ENCODE assay signal across 1 cellular context in genomic region chr9:4662108-4662988, GRCh38.
TF ChIP-seq lines count a peak whose summit lies in the region.

TSS of gene PLPP6 (plus strand) at chr9:4662294. CDS start at chr9:4662376, 82 bp downstream.

TF ChIP-seq in K562, 482 proteins besides CTCF, POLR2A, EP300 and RAD21 (continued from another document and continues in another):
- TF ChIP-seq ZNF449 (CRISPR knock-in tag; IDR thresholded peaks at IDR 0.05) (no peak), RBFOX2 (IDR thresholded peaks at IDR 0.05; ENCODE audit: low read depth, low read length) (peak; percentile 81), MITF (IDR thresholded peaks at IDR 0.05) (no peak), EGR1 (conservative IDR thresholded peaks at IDR 0.05) (peak; percentile 59), ETV5 (CRISPR knock-in tag; IDR thresholded peaks at IDR 0.05; ENCODE audit: low read depth) (no peak), HNRNPL (IDR thresholded peaks at IDR 0.05; ENCODE audit: low read depth, low read length) (0 out of 2 replicates have a peak, but pooled peaks have one; percentile 51), RCOR1 (IDR thresholded peaks at IDR 0.05; ENCODE audit: borderline replicate concordance in 1 of 2, low read depth in 2 of 2, low read length in 2 of 2) (peak in 1 of 2 experiments; percentile 69; a peak in 2 of 4 replicates), HNRNPUL1 (IDR thresholded peaks at IDR 0.05; ENCODE audit: low read length) (no peak), ELK3 (CRISPR knock-in tag; IDR thresholded peaks at IDR 0.05) (no peak), ZNF707 (CRISPR knock-in tag; conservative IDR thresholded peaks at IDR 0.05) (no peak), ZNF655 (CRISPR knock-in tag; IDR thresholded peaks at IDR 0.05) (no peak), ATF2 (CRISPR knock-in tag; IDR thresholded peaks at IDR 0.05) (no peak), ZNF143 (CRISPR knock-in tag; IDR thresholded peaks at IDR 0.05) (no peak), BCL6 (CRISPR knock-in tag; IDR thresholded peaks at IDR 0.05) (no peak), TFE3 (CRISPR knock-in tag; IDR thresholded peaks at IDR 0.05) (no peak), NEUROD1 (IDR thresholded peaks at IDR 0.05; ENCODE audit: borderline replicate concordance, low read depth, low read length, partially characterized antibody) (no peak), ZNF445 (CRISPR knock-in tag; IDR thresholded peaks at IDR 0.05; ENCODE audit: low read depth) (no peak), ZNF3 (CRISPR knock-in tag; IDR thresholded peaks at IDR 0.05) (no peak), PHB (CRISPR knock-in tag; IDR thresholded peaks at IDR 0.05) (no peak), ASH1L (IDR thresholded peaks at IDR 0.05; ENCODE audit: borderline replicate concordance, low read depth, partially characterized antibody) (no peak), MCM5 (IDR thresholded peaks at IDR 0.05; ENCODE audit: low read depth) (no peak), TEAD1 (CRISPR knock-in tag; IDR thresholded peaks at IDR 0.05) (peak; percentile 54 to 55; a peak in 1 of 4 replicates), HDAC2 (IDR thresholded peaks at IDR 0.05) (no peak), NCOA6 (IDR thresholded peaks at IDR 0.05) (no peak), ZKSCAN1 (IDR thresholded peaks at IDR 0.05; ENCODE audit: low read depth, low read length) (peak; percentile 1; the same call in 1 of the 2 replicates), RB1 (IDR thresholded peaks at IDR 0.05; ENCODE audit: low read depth) (peak; percentile 62; the same call in 1 of the 2 replicates), TSC22D4 (tag; IDR thresholded peaks at IDR 0.05) (no peak), ZNF140 (CRISPR knock-in tag; IDR thresholded peaks at IDR 0.05) (no peak), TCF7L2 (IDR thresholded peaks at IDR 0.05; ENCODE audit: low read depth, low read length) (no peak), SETDB1 (IDR thresholded peaks at IDR 0.05; ENCODE audit: low read length) (no peak), DACH1 (IDR thresholded peaks at IDR 0.05; ENCODE audit: partially characterized antibody) (no peak), GABPB2 (CRISPR knock-in tag; conservative IDR thresholded peaks at IDR 0.05) (no peak), SRSF3 (IDR thresholded peaks at IDR 0.05; ENCODE audit: insufficient read depth, low read length) (no peak), ZBTB7A (IDR thresholded peaks at IDR 0.05; ENCODE audit: borderline replicate concordance, control insufficient read depth, low read depth, low read length) (no peak), SP1 (CRISPR knock-in tag; IDR thresholded peaks at IDR 0.05) (peak; percentile 45), ARID4B (CRISPR knock-in tag; IDR thresholded peaks at IDR 0.05) (peak; percentile 49)
- TF ChIP-seq, protein P1, sequence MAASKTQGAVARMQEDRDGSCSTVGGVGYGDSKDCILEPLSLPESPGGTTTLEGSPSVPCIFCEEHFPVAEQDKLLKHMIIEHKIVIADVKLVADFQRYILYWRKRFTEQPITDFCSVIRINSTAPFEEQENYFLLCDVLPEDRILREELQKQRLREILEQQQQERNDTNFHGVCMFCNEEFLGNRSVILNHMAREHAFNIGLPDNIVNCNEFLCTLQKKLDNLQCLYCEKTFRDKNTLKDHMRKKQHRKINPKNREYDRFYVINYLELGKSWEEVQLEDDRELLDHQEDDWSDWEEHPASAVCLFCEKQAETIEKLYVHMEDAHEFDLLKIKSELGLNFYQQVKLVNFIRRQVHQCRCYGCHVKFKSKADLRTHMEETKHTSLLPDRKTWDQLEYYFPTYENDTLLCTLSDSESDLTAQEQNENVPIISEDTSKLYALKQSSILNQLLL (CRISPR knock-in tag; IDR thresholded peaks at IDR 0.05; ENCODE audit: borderline replicate concordance), result no peak
- TF ChIP-seq, protein P2, sequence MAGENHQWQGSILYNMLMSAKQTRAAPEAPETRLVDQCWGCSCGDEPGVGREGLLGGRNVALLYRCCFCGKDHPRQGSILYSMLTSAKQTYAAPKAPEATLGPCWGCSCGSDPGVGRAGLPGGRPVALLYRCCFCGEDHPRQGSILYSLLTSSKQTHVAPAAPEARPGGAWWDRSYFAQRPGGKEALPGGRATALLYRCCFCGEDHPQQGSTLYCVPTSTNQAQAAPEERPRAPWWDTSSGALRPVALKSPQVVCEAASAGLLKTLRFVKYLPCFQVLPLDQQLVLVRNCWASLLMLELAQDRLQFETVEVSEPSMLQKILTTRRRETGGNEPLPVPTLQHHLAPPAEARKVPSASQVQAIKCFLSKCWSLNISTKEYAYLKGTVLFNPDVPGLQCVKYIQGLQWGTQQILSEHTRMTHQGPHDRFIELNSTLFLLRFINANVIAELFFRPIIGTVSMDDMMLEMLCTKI (IDR thresholded peaks at IDR 0.05; ENCODE audit: partially characterized antibody), result no peak
- TF ChIP-seq, protein P3, sequence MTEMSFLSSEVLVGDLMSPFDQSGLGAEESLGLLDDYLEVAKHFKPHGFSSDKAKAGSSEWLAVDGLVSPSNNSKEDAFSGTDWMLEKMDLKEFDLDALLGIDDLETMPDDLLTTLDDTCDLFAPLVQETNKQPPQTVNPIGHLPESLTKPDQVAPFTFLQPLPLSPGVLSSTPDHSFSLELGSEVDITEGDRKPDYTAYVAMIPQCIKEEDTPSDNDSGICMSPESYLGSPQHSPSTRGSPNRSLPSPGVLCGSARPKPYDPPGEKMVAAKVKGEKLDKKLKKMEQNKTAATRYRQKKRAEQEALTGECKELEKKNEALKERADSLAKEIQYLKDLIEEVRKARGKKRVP (CRISPR knock-in tag; IDR thresholded peaks at IDR 0.05), result no peak
- TF ChIP-seq, protein P4, sequence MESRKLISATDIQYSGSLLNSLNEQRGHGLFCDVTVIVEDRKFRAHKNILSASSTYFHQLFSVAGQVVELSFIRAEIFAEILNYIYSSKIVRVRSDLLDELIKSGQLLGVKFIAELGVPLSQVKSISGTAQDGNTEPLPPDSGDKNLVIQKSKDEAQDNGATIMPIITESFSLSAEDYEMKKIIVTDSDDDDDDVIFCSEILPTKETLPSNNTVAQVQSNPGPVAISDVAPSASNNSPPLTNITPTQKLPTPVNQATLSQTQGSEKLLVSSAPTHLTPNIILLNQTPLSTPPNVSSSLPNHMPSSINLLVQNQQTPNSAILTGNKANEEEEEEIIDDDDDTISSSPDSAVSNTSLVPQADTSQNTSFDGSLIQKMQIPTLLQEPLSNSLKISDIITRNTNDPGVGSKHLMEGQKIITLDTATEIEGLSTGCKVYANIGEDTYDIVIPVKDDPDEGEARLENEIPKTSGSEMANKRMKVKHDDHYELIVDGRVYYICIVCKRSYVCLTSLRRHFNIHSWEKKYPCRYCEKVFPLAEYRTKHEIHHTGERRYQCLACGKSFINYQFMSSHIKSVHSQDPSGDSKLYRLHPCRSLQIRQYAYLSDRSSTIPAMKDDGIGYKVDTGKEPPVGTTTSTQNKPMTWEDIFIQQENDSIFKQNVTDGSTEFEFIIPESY (CRISPR knock-in tag; IDR thresholded peaks at IDR 0.05), result no peak
- TF ChIP-seq, protein P5, sequence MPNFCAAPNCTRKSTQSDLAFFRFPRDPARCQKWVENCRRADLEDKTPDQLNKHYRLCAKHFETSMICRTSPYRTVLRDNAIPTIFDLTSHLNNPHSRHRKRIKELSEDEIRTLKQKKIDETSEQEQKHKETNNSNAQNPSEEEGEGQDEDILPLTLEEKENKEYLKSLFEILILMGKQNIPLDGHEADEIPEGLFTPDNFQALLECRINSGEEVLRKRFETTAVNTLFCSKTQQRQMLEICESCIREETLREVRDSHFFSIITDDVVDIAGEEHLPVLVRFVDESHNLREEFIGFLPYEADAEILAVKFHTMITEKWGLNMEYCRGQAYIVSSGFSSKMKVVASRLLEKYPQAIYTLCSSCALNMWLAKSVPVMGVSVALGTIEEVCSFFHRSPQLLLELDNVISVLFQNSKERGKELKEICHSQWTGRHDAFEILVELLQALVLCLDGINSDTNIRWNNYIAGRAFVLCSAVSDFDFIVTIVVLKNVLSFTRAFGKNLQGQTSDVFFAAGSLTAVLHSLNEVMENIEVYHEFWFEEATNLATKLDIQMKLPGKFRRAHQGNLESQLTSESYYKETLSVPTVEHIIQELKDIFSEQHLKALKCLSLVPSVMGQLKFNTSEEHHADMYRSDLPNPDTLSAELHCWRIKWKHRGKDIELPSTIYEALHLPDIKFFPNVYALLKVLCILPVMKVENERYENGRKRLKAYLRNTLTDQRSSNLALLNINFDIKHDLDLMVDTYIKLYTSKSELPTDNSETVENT (CRISPR knock-in tag; IDR thresholded peaks at IDR 0.05), result no peak
